ENCODE assay signal across 19 cellular contexts in genomic region chr19:55684946-55685681, GRCh38. TPM values are rescaled to one million over a fixed set of nuclear protein-coding genes. Genes with fewer than 3 reads are reported as not detected.
DNase-seq lines count a peak whose midpoint lies in the region; ATAC-seq and TF ChIP-seq lines count a peak whose summit lies in the region.
"Had no signal": no experiment of that assay in that cellular context is flagged by ENCODE, and none has a peak within 500 bp of the region (broad histone marks: within the 10 kb centered on the region; RNA-seq: fewer than 3 reads in every experiment).

No MANE protein-coding gene starts in this region.

- H3K9me2 ChIP-seq in hepatocyte (replicated peaks; ENCODE audit: insufficient read depth) = no peaks in the 10 kb centered on the region

- no peak for ATAC-seq in GM21737 (IDR thresholded peaks at IDR 0.05; ENCODE audit: unreplicated experiment)
- ATAC-seq: A549, sciatic nerve had no signal

- no peaks in the 10 kb centered on the region for H3K36me3 ChIP-seq in hepatocyte (replicated peaks; ENCODE audit: insufficient read depth, low read depth)

- TF ChIP-seq CTCF in 22Rv1 (IDR thresholded peaks at IDR 0.05) (no peak), hepatocyte (IDR thresholded peaks at IDR 0.05; ENCODE audit: poor library complexity) (no peak)

- H3K79me2 ChIP-seq in hepatocyte = peaks cover 69% of the 10 kb centered on the region

- no peaks in the 10 kb centered on the region for H3K27me3 ChIP-seq in hepatocyte

- H3K4me2 ChIP-seq in hepatocyte = peak overlapping the region; percentile 69
- H3K4me2 ChIP-seq: A549 had no signal

- peak overlapping the region; percentile 92; the same call in 1 of the 2 replicates for H3K27ac ChIP-seq in 22Rv1
- H3K27ac ChIP-seq in hepatocyte = peak overlapping the region; percentile 98
- H3K27ac ChIP-seq: A549, thoracic aorta had no signal

- DNase-seq in hepatocyte (ENCODE audit: low spot score) = no peak
- no peak for DNase-seq in NCI-H748 (lab: John Stamatoyannopoulos, UW; ENCODE audit: unreplicated experiment)
- DNase-seq: activated CD4-positive, CD25-positive, alpha-beta regulatory T cell treated with anti-CD3 and anti-CD28 coated beads, Interleukin-2, amount 50 U/mL, for 72 hours; activated gamma-delta T cell; CD4-positive, CD25-positive, alpha-beta regulatory T cell; cortex of kidney; DND-41; erythroblast; GOT3; NCI-H1417 treated with DMSO at 0.1 percent for 48 hours; SHP77 treated with DMSO at 0.1 percent for 48 hours; stimulated activated CD4-positive, alpha-beta T cell treated with anti-CD3 and anti-CD28 coated beads, Interleukin-2, amount 100 ng/mL, for 48 hours; stimulated activated CD8-positive, alpha-beta memory T cell treated with anti-CD3 and anti-CD28 coated beads, Interleukin-4, amount 100 ng/mL, for 48 hours; T-helper 2 cell had no signal

- H3K4me1 ChIP-seq in hepatocyte (ENCODE audit: insufficient read depth) = peaks cover 25% of the 10 kb centered on the region
- H3K4me1 ChIP-seq: A549 had no signal

- WGBS in hepatocyte (ENCODE audit: low lambda C conversion rate, missing lambda C conversion rate) = 98% methylated on average over 51 of the region's 60 CpGs

- H4K20me1 ChIP-seq in hepatocyte (ENCODE audit: insufficient read depth, poor library complexity, severe bottlenecking) = peaks cover 28% of the 10 kb centered on the region

- H3K9me3 ChIP-seq in hepatocyte (ENCODE audit: low read depth) = no peaks in the 10 kb centered on the region
- H3K9me3 ChIP-seq: A549, thoracic aorta had no signal

- no peak overlapping the region for H3K4me3 ChIP-seq in hepatocyte
- H3K4me3 ChIP-seq: A549, thoracic aorta had no signal

- H2AFZ ChIP-seq in hepatocyte = no peak overlapping the region

RNA-seq across cellular contexts. Expression of gene EPN1, which starts 10.1 kb away (rescaled TPM):
- total RNA-seq in hepatocyte = 40.2 and 74.8 TPM in 2 replicates
- 154 and 165 TPM in 2 replicates for polyA plus RNA-seq in hepatocyte

RNA-seq across cellular contexts. Expression of gene U2AF2, which starts 30.3 kb away (rescaled TPM):
- 94.6 and 99.6 TPM in 2 replicates for total RNA-seq in hepatocyte
- polyA plus RNA-seq in hepatocyte = 16.1 and 18.0 TPM in 2 replicates

RNA-seq across cellular contexts. Expression of gene CCDC106, which starts 37.1 kb away (rescaled TPM):
- total RNA-seq in hepatocyte = 13.0 and 18.3 TPM in 2 replicates
- 30.5 and 31.7 TPM in 2 replicates for polyA plus RNA-seq in hepatocyte

RNA-seq across cellular contexts. Expression of gene ZNF581, which starts 41.7 kb away (rescaled TPM):
- 12.2 and 17.3 TPM in 2 replicates for total RNA-seq in hepatocyte
- 14.2 and 22.5 TPM in 2 replicates for polyA plus RNA-seq in hepatocyte

RNA-seq across cellular contexts. Expression of gene ZNF580, which starts 44.3 kb away (rescaled TPM):
- total RNA-seq in hepatocyte = 6.1 and 10.1 TPM in 2 replicates
- 53.8 and 71.5 TPM in 2 replicates for polyA plus RNA-seq in hepatocyte
